Comparison of ENCODE assay signal across 8 cellular contexts in the genomic region with DNA sequence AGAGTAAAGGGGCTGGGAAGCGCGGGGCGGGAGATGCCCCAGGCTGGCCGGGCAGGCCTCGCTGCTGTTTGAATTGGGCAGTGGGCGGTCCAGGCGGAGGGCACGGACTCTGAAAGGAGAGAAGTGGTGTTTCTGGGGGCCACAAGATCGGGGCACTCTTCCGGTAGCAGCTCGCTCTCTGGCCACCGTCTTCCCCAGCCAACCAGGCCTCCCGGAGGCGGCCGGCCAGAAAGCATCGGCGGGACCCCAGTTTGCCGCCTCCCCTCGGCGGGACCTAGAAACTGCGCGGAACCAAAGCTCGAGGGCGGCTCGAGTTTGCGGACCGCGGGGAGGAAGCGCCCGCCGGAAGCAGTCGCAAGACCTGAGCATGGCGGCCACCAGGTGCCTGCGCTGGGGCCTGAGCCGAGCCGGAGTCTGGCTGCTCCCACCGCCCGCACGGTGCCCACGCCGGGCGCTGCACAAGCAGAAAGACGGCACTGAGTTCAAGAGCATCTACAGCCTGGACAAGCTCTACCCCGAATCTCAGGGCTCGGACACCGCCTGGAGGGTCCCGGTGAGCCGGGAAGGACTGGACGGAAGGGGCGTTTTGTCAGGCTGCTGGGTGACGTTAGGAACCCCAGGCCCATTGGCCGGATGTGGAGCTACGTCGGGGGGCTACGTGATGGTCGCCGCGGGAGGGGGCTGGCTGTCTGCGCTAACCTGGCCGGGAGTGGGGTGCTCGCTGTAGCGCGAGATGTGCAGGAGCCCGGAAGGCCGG. TPM values are rescaled to one million over a fixed set of nuclear protein-coding genes. Genes with fewer than 3 reads are reported as not detected.
DNase-seq lines count a peak whose midpoint lies in the region; ATAC-seq and TF ChIP-seq lines count a peak whose summit lies in the region.

A gene (plus strand): TSS at position 351 of the 757 bp plus-strand sequence. CDS start 17 bp downstream, at position 368.

- peak within 1 kb of the TSS; percentile 68 for H3K4me3 ChIP-seq in HL-60 (replicated peaks; ENCODE audit: insufficient read depth, low read length)

- peaks cover 6% of the 10 kb centered on the region for H3K36me3 Mint-ChIP-seq in endothelial cell (ENCODE audit: low read depth, unreplicated experiment)

- H3K27me3 Mint-ChIP-seq in endothelial cell (ENCODE audit: unreplicated experiment) = peaks cover 7% of the 10 kb centered on the region

- peaks cover 22% of the 10 kb centered on the region for H3K4me1 Mint-ChIP-seq in endothelial cell (ENCODE audit: unreplicated experiment)

- no peaks in the 10 kb centered on the region for H3K9me3 Mint-ChIP-seq in endothelial cell (ENCODE audit: unreplicated experiment)

- DNase-seq in COLO829 (ENCODE audit: low spot score) (peak; percentile 74), HL-60 (ENCODE audit: low read depth in 1 of 2, low spot score in 1 of 2) (peak; percentile 76 to 82), NOMO-1 treated with DMSO at 0.1 percent for 48 hours (lab: John Stamatoyannopoulos, UW; ENCODE audit: unreplicated experiment) (peak; percentile 79), endothelial cell (ENCODE audit: low spot score) (peak; percentile 85), midbrain (lab: John Stamatoyannopoulos, UW) (peak; percentile 89)
- peak; percentile 54 for DNase-seq in activated CD8-positive, alpha-beta memory T cell treated with anti-CD3 and anti-CD28 coated beads, Interleukin-2, amount 50 U/mL, for 1 hour (ENCODE audit: extremely low read depth)
- DNase-seq in stimulated activated CD8-positive, alpha-beta memory T cell treated with anti-CD3 and anti-CD28 coated beads, Interleukin-15, amount 100 ng/mL, for 48 hours (ENCODE audit: low read depth in 2 of 2) = peak; percentile 79 to 80

- no peaks in the 10 kb centered on the region for H3K27me3 ChIP-seq in HL-60 (ENCODE audit: insufficient read depth, poor library complexity, severe bottlenecking)

- H3K27ac Mint-ChIP-seq in endothelial cell (ENCODE audit: unreplicated experiment) = peak within 1 kb of the TSS; percentile 97

- TF ChIP-seq CTCF in HL-60 (IDR thresholded peaks at IDR 0.05; ENCODE audit: insufficient read depth, low read length) (no peak), endothelial cell (IDR thresholded peaks at IDR 0.05; ENCODE audit: unreplicated experiment) (peak; percentile 64)

- ATAC-seq in GM19463 (IDR thresholded peaks at IDR 0.05; ENCODE audit: unreplicated experiment) = peak; percentile 87

- peak within 1 kb of the TSS; percentile 95 for H3K4me3 Mint-ChIP-seq in endothelial cell (ENCODE audit: unreplicated experiment)

- H3K27ac ChIP-seq in HL-60 (replicated peaks) = peak within 1 kb of the TSS; percentile 85

RNA-seq across cellular contexts. Expression of the gene that starts here (rescaled TPM):
- 16.2 TPM for total RNA-seq in endothelial cell (ENCODE audit: unreplicated experiment)

Comparison
In these comparisons a context has a peak if more than half of its experiments do, and no peak if none do; other contexts are left out.
1. Peak in every context shown above with its lines: DNase-seq, ATAC-seq, H3K4me3 ChIP-seq and H3K27ac ChIP-seq.